ENCODE assay signal across 11 cellular contexts in the genomic region with DNA sequence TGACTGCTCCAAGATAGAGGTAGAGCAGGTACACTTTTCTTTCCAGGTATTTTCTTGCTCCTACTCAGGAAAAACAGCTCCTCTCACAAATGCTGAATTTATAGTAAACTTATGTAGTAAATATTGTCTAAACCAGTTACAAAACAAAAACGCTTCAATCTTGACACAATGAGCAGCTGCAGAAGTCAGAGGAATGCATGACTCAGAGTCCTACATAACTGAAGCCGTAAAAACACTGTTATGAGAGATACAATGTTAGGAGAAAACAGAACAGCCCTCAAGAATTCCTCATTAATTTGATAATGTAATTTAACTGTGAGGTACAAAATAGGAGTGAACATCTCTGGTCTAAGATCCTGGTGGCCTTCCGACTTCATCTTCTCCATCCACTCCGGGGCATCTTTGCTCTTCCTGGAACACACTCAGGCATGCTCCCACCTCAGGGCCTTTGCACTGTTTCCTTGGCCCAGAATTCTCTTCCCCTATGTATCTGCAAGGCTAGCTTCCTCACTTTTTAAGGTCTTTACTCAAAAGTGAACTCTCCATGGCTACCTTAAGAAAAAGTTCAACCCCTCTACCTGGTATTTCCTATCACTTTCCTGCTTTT.
DNase-seq lines count a peak whose midpoint lies in the region; ATAC-seq and TF ChIP-seq lines count a peak whose summit lies in the region.
"Had no signal": no experiment of that assay in that cellular context is flagged by ENCODE, and none has a peak within 500 bp of the region (broad histone marks: within the 10 kb centered on the region; RNA-seq: fewer than 3 reads in every experiment).

No MANE protein-coding gene starts in this region.

- CTCF ChIA-PET in MCF 10A (lab: Yijun Ruan, JAX), result interaction anchor here (1.0 kb wide), 1 partner anchor 16 kb away, joined by 4 read pairs; no protein-coding TSS in a partner anchor

- WGBS in right cardiac atrium, result 55% methylated on average over 4 of the region's 4 CpGs

- no peak overlapping the region for H3K4me3 Mint-ChIP-seq in MCF 10A (ENCODE audit: unreplicated experiment)

- no peak for TF ChIP-seq CTCF in MCF 10A (IDR thresholded peaks at IDR 0.05; ENCODE audit: unreplicated experiment)

- POLR2A ChIA-PET in MCF 10A (lab: Yijun Ruan, JAX), result interaction anchor here (0.9 to 2.2 kb wide), 7 partner anchors 14 to 247 kb away, joined by 3 to 8 read pairs (median 4); no protein-coding TSS in a partner anchor

- intact Hi-C loops in MCF 10A (cut with micrococcal nuclease) (no loop called here), right cardiac atrium (cut with DNase I) (no loop called here), posterior cingulate gyrus (cut with DNase I) (no loop called here)

- H3K27me3 Mint-ChIP-seq in MCF 10A (ENCODE audit: insufficient read depth, unreplicated experiment), result no peaks in the 10 kb centered on the region

- H3K27ac ChIP-seq in right cardiac atrium (ENCODE audit: low read length), result peak overlapping the region; percentile 67
- H3K27ac ChIP-seq in skeletal muscle tissue (ENCODE audit: low read depth, low read length), result peak overlapping the region; percentile 48
- H3K27ac ChIP-seq: parathyroid adenoma had no signal

- peak; percentile 25 for DNase-seq in HT-29 (ENCODE audit: low spot score)
- peak; percentile 44 for DNase-seq in MCF 10A (ENCODE audit: unreplicated experiment)
- no peak for DNase-seq in right cardiac atrium
- no peak for DNase-seq in posterior cingulate gyrus
- DNase-seq in stimulated activated CD4-positive, alpha-beta T cell treated with anti-CD3 and anti-CD28 coated beads, Interleukin-4, amount 100 ng/mL, for 1 hour, result no peak
- DNase-seq in NCI-H1092 (lab: John Stamatoyannopoulos, UW), result no peak
- DNase-seq in GM19238 (ENCODE audit: insufficient read length, low spot score), result no peak
- DNase-seq: cerebellar nuclear complex, NCI-H1694 had no signal

- H3K9me3 Mint-ChIP-seq in MCF 10A (ENCODE audit: unreplicated experiment), result no peaks in the 10 kb centered on the region

- H3K27me3 ChIP-seq in right cardiac atrium (ENCODE audit: control insufficient read depth, insufficient read depth), result no peaks in the 10 kb centered on the region
- H3K27me3 ChIP-seq in skeletal muscle tissue (ENCODE audit: control insufficient read depth in 3 of 3, insufficient read depth in 3 of 3, low read length in 3 of 3), result no peaks in the 10 kb centered on the region

- H3K4me3 ChIP-seq in right cardiac atrium (ENCODE audit: low read length), result no peak overlapping the region
- H3K4me3 ChIP-seq in skeletal muscle tissue (ENCODE audit: low read length in 3 of 3), result no peak overlapping the region

- no TSS peak for BruUV-seq in MCF 10A (replicated peaks; lab: Mats Ljungman, UMichigan)

- peaks cover 11% of the 10 kb centered on the region for H3K36me3 Mint-ChIP-seq in MCF 10A (ENCODE audit: insufficient read depth, unreplicated experiment)

- H3K27ac Mint-ChIP-seq in MCF 10A (ENCODE audit: low read depth, unreplicated experiment), result peak overlapping the region; percentile 76

- H3K4me1 ChIP-seq in right cardiac atrium (ENCODE audit: control insufficient read depth, insufficient read depth, low read length), result peaks cover 16% of the 10 kb centered on the region
- H3K4me1 ChIP-seq in skeletal muscle tissue (ENCODE audit: control insufficient read depth in 3 of 3, insufficient read depth in 3 of 3, low read length in 3 of 3), result peaks cover 11 to 16% (median 12%) of the 10 kb centered on the region in 3 donors

- ATAC-seq in right cardiac atrium, result peak; percentile 56 to 62

- H3K9me3 ChIP-seq in right cardiac atrium (ENCODE audit: control insufficient read depth, low read length), result no peaks in the 10 kb centered on the region
- H3K9me3 ChIP-seq in skeletal muscle tissue (ENCODE audit: control insufficient read depth in 3 of 3, low read length in 3 of 3), result no peaks in the 10 kb centered on the region

- peak overlapping the region in 1 of 3 donors; percentile 36 for H3K9ac ChIP-seq in skeletal muscle tissue (ENCODE audit: low read depth in 1 of 3, low read length in 3 of 3)
- H3K9ac ChIP-seq: parathyroid adenoma had no signal

- H3K36me3 ChIP-seq in skeletal muscle tissue (ENCODE audit: control insufficient read depth in 3 of 3, insufficient read depth in 3 of 3, low read length in 3 of 3), result no peaks in the 10 kb centered on the region

- H3K4me1 Mint-ChIP-seq in MCF 10A (ENCODE audit: insufficient read depth, unreplicated experiment), result peaks cover 17% of the 10 kb centered on the region

Comparison
In these comparisons a context has a peak if more than half of its experiments do, and no peak if none do; other contexts are left out.
1. DNase-seq: peak in HT-29 (single experiment) and MCF 10A (single experiment); none in right cardiac atrium (0 of 3), posterior cingulate gyrus (0 of 10), stimulated activated CD4-positive, alpha-beta T cell treated with anti-CD3 and anti-CD28 coated beads, Interleukin-4, amount 100 ng/mL, for 1 hour (single experiment), NCI-H1092 (single experiment) and GM19238 (single experiment).